ENCODE assay signal across 27 cellular contexts in genomic region chr9:134179595-134179917, GRCh38. TPM values are rescaled to one million over a fixed set of nuclear protein-coding genes. Genes with fewer than 3 reads are reported as not detected.
DNase-seq lines count a peak whose midpoint lies in the region; TF ChIP-seq lines count a peak whose summit lies in the region.
"Had no signal": no experiment of that assay in that cellular context is flagged by ENCODE, and none has a peak within 500 bp of the region (broad histone marks: within the 10 kb centered on the region; RNA-seq: fewer than 3 reads in every experiment).

No MANE protein-coding gene starts in this region.

- no peaks in the 10 kb centered on the region for H3K36me3 Mint-ChIP-seq in endodermal cell (ENCODE audit: low read depth)

- H3K4me2 ChIP-seq in Karpas-422 (ENCODE audit: low read depth, low read length, poor library complexity, severe bottlenecking): no peak overlapping the region

- H3K9me3 ChIP-seq in HEK293 (ENCODE audit: control insufficient read depth, insufficient read depth, low read depth, low read length) (no peaks in the 10 kb centered on the region), endodermal cell (ENCODE audit: control insufficient read depth, low read length) (no peaks in the 10 kb centered on the region), ovary (no peaks in the 10 kb centered on the region), Karpas-422 (ENCODE audit: low read length) (peaks cover 6% of the 10 kb centered on the region; the same call in 1 of the 2 replicates)
- H3K9me3 ChIP-seq: tibial nerve had no signal

- no peaks in the 10 kb centered on the region for H3K4me1 Mint-ChIP-seq in endodermal cell

- H3K4me3 ChIP-seq in HEK293 (ENCODE audit: low read depth, low read length): no peak overlapping the region
- no peak overlapping the region for H3K4me3 ChIP-seq in endodermal cell (ENCODE audit: low read length)
- no peak overlapping the region for H3K4me3 ChIP-seq in ovary
- no peak overlapping the region for H3K4me3 ChIP-seq in Karpas-422 (ENCODE audit: low read length)
- H3K4me3 ChIP-seq: tibial nerve had no signal

- no peak overlapping the region for H3K27ac ChIP-seq in HEK293 (ENCODE audit: extremely low read depth, low read depth, low read length)
- no peak overlapping the region for H3K27ac ChIP-seq in endodermal cell (ENCODE audit: low read depth, low read length)
- H3K27ac ChIP-seq in ovary: peak overlapping the region in 1 of 2 donors; percentile 69
- H3K27ac ChIP-seq in Karpas-422 (ENCODE audit: low read length): no peak overlapping the region
- H3K27ac ChIP-seq: brain microvascular endothelial cell, tibial nerve had no signal

- no peaks in the 10 kb centered on the region for H3K9me2 ChIP-seq in Karpas-422 (replicated peaks; ENCODE audit: insufficient read depth, low read length)

- no peak overlapping the region for H3K9ac ChIP-seq in endodermal cell (ENCODE audit: extremely low read depth, low read length, poor library complexity, severe bottlenecking)
- H3K9ac ChIP-seq in Karpas-422 (ENCODE audit: low read length): no peak overlapping the region

- TF ChIP-seq EP300 in ovary (IDR thresholded peaks at IDR 0.05): no peak

- peak; percentile 56 for DNase-seq in activated effector memory CD4-positive, alpha-beta T cell treated with anti-CD3 and anti-CD28 coated beads, Interleukin-2, amount 50 U/mL, for 16 hours
- DNase-seq in activated effector memory CD4-positive, alpha-beta T cell treated with Interleukin-2 at 50 U/mL for 16 hours: no peak
- DNase-seq in endodermal cell (peak; percentile 41), ovary (peak in 3 of 5 donors; percentile 11 to 46 (median 37)), Karpas-422 (no peak), hypothalamus (lab: John Stamatoyannopoulos, UW) (no peak), pons (ENCODE audit: low spot score) (no peak)
- DNase-seq: activated CD4-positive, alpha-beta T cell treated with anti-CD3 and anti-CD28 coated beads for 48 hours; activated naive CD4-positive, alpha-beta T cell treated with Interleukin-2 at 50 U/mL for 16 hours; amniotic stem cell; brain microvascular endothelial cell; IMR-90; mesendoderm; NCI-H1417; NCI-H2081 treated with DMSO at 0.1 percent for 48 hours; NCI-H345; NCI-H774; nucleus accumbens; small intestine; stimulated activated CD4-positive, alpha-beta T cell treated with anti-CD3 and anti-CD28 coated beads, Interleukin-1b, Interleukin-23, amount 100 ng/mL, for 48 hours; stimulated activated CD8-positive, alpha-beta memory T cell treated with anti-CD3 and anti-CD28 coated beads, Interleukin-4, amount 100 ng/mL, for 48 hours had no signal

- CTCF ChIA-PET in HEK293 (lab: Yijun Ruan, JAX): interaction anchor here (0.5 to 2.2 kb wide), 4 partner anchors 9 to 264 kb away, joined by 3 to 12 read pairs (median 3); no protein-coding TSS in a partner anchor

- H3K27me3 ChIP-seq in endodermal cell (ENCODE audit: control insufficient read depth, insufficient read depth, low read length, poor library complexity, severe bottlenecking) (no peaks in the 10 kb centered on the region), ovary (no peaks in the 10 kb centered on the region), Karpas-422 (ENCODE audit: low read length) (no peaks in the 10 kb centered on the region)

- H3K4me1 ChIP-seq in HEK293 (ENCODE audit: control insufficient read depth, insufficient read depth, low read length): no peaks in the 10 kb centered on the region
- no peaks in the 10 kb centered on the region for H3K4me1 ChIP-seq in endodermal cell (ENCODE audit: control insufficient read depth, insufficient read depth, low read length)
- H3K4me1 ChIP-seq in ovary (ENCODE audit: insufficient read depth): peaks cover 20% of the 10 kb centered on the region
- H3K4me1 ChIP-seq in Karpas-422 (ENCODE audit: low read length): peaks cover 9% of the 10 kb centered on the region

- intact Hi-C loops in ovary (cut with DNase I): loop anchor here in 2 of 4 donors (10.0 kb wide), 2 partner anchors 465 to 555 kb away; partner anchors contain the start of gene COL5A1 (in 2 of the 2)

- H2AFZ ChIP-seq in Karpas-422 (ENCODE audit: low read length): no peak overlapping the region

- H3K79me2 ChIP-seq in Karpas-422 (ENCODE audit: low read length): no peaks in the 10 kb centered on the region

- H4K20me1 ChIP-seq in Karpas-422 (ENCODE audit: insufficient read depth, low read depth, low read length): no peaks in the 10 kb centered on the region

- TF ChIP-seq POLR2A in ovary (IDR thresholded peaks at IDR 0.05): no peak

- H3K27ac Mint-ChIP-seq in endodermal cell: no peak overlapping the region
- H3K27ac Mint-ChIP-seq: T-helper 1 cell treated with Interleukin-12 subunit alpha and Interleukin-12 subunit beta and Interleukin-4 antibody, amounts not matched to agents 30 μg/mL and 1 μg/mL, for 36 hours had no signal

- peaks cover 5% of the 10 kb centered on the region for H3K9me3 Mint-ChIP-seq in endodermal cell
- H3K9me3 Mint-ChIP-seq: activated T-cell treated with anti-CD3 and anti-CD28 coated beads, Interleukin-2, amount 50 U/mL, for 4 hours had no signal

- WGBS in endodermal cell (ENCODE audit: insufficient coverage in 1 of 2, insufficient read length in 1 of 2), 2 experiments: 86 to 96% methylated on average over 4 to 6 of the region's 6 CpGs
- 93 to 95% (median 95%) methylated on average over 6 of the region's 6 CpGs for WGBS in ovary, 3 donors

- no peaks in the 10 kb centered on the region for H3K36me3 ChIP-seq in HEK293 (ENCODE audit: control insufficient read depth in 2 of 2, insufficient read depth in 1 of 2, low read length in 2 of 2)
- no peaks in the 10 kb centered on the region for H3K36me3 ChIP-seq in endodermal cell (ENCODE audit: control insufficient read depth, insufficient read depth, low read length)
- no peaks in the 10 kb centered on the region for H3K36me3 ChIP-seq in ovary
- H3K36me3 ChIP-seq in Karpas-422 (ENCODE audit: insufficient read depth, low read length): no peaks in the 10 kb centered on the region
- H3K36me3 ChIP-seq: brain microvascular endothelial cell, tibial nerve had no signal

- H3K4me3 Mint-ChIP-seq in endodermal cell: no peak overlapping the region
- H3K4me3 Mint-ChIP-seq: activated T-cell treated with anti-CD3 and anti-CD28 coated beads, Interleukin-2, amount 50 U/mL, for 4 hours; T-helper 1 cell treated with Interleukin-12 subunit alpha and Interleukin-12 subunit beta and Interleukin-4 antibody, amounts not matched to agents 30 μg/mL and 1 μg/mL, for 36 hours had no signal

- TF ChIP-seq CTCF in HEK293 (tag by site-specific recombination; IDR thresholded peaks at IDR 0.05) (no peak), endodermal cell (conservative IDR thresholded peaks at IDR 0.05) (no peak), ovary (IDR thresholded peaks at IDR 0.05) (no peak)

- POLR2A ChIA-PET in HEK293 (lab: Yijun Ruan, JAX): no interaction called here

- H3K27me3 Mint-ChIP-seq in endodermal cell (ENCODE audit: insufficient read depth): no peaks in the 10 kb centered on the region

TF ChIP-seq in HEK293, 187 proteins besides CTCF, POLR2A, EP300 and RAD21:
- TF ChIP-seq ZNF623 (tag by site-specific recombination; IDR thresholded peaks at IDR 0.05) (peak; percentile 97), ZNF785 (tag by site-specific recombination; IDR thresholded peaks at IDR 0.05) (no peak)

RNA-seq across cellular contexts. Expression of gene RNU6ATAC, which starts 15.2 kb away (rescaled TPM):
- total RNA-seq in endodermal cell (100 to 1,000 TPM; 115 to 156 TPM), ovary (100 to 1,000 TPM in 3 of 7 donors, 10 to 100 TPM in 2, not detected in 2; 74.9 to 294 (median 169) TPM)
- polyA plus RNA-seq in endodermal cell (2013, experiment 1 of 2): 17,848 TPM
- 19,941 TPM for polyA plus RNA-seq in endodermal cell (2013, experiment 2 of 2)
- not detected for polyA plus RNA-seq in ovary
- not detected in 2 replicates for total RNA-seq in Karpas-422 (2014; rRNA removed; shearing (Covaris generic); ENCODE audit: low replicate concordance)
- total RNA-seq: H7, IMR-90, renal cortical epithelial cell, tibial nerve had no signal
- polyA plus RNA-seq: IMR-90, small intestine had no signal

RNA-seq across cellular contexts. Expression of gene WDR5, which starts 43.7 kb away (rescaled TPM):
- 10 to 100 TPM; 53.8 to 57.2 TPM for total RNA-seq in endodermal cell
- polyA plus RNA-seq in endodermal cell (2013, experiment 1 of 2): 41.9 TPM
- 36.8 TPM for polyA plus RNA-seq in endodermal cell (2013, experiment 2 of 2)
- 10 to 100 TPM in 6 of 7 donors, 1 to 10 TPM in 1; 8.7 to 33.5 (median 28.6) TPM for total RNA-seq in ovary
- polyA plus RNA-seq in ovary: 10 to 100 TPM; 20.0 to 22.3 TPM
- 19.6 and 26.6 TPM in 2 replicates for total RNA-seq in Karpas-422 (2014; rRNA removed; shearing (Covaris generic); ENCODE audit: low replicate concordance)

Comparison
In these comparisons a context has a peak if more than half of its experiments do, and no peak if none do; other contexts are left out.
1. DNase-seq: peak in activated effector memory CD4-positive, alpha-beta T cell treated with anti-CD3 and anti-CD28 coated beads, Interleukin-2, amount 50 U/mL, for 16 hours (single experiment), endodermal cell (single experiment) and ovary (3 of 5); none in activated effector memory CD4-positive, alpha-beta T cell treated with Interleukin-2 at 50 U/mL for 16 hours (single experiment), Karpas-422 (single experiment), hypothalamus (0 of 51) and pons (single experiment).